In genomic region chr1:67700692-67701410, GRCh38 we compare ENCODE assay signal across 8 cellular contexts. TPM values are rescaled to one million over a fixed set of nuclear protein-coding genes. Genes with fewer than 3 reads are reported as not detected.
DNase-seq lines count a peak whose midpoint lies in the region; ATAC-seq and TF ChIP-seq lines count a peak whose summit lies in the region.

No MANE protein-coding gene starts in this region.

- peak; percentile 48 for ATAC-seq in HG02973 (IDR thresholded peaks at IDR 0.05; ENCODE audit: unreplicated experiment)
- ATAC-seq in activated T-cell treated with anti-CD3 and anti-CD28 coated beads, Interleukin-2, amount 50 U/mL, for 4 hours, result peak; percentile 78 to 79
- ATAC-seq in GM18867 (IDR thresholded peaks at IDR 0.05; ENCODE audit: unreplicated experiment), result no peak

- peak; percentile 18 for DNase-seq in activated T-cell treated with anti-CD3 and anti-CD28 coated beads, Interleukin-2, amount 50 U/mL, for 4 hours
- DNase-seq in kidney glomerular epithelial cell (lab: John Stamatoyannopoulos, UW) (peak; percentile 23), DMS79 treated with DMSO at 0.1 percent for 48 hours (lab: John Stamatoyannopoulos, UW) (no peak), pons (ENCODE audit: low spot score) (no peak), NCI-H524 treated with DMSO at 0.1 percent for 48 hours (lab: John Stamatoyannopoulos, UW) (no peak)

- peaks cover 6% of the 10 kb centered on the region for H3K4me1 Mint-ChIP-seq in activated T-cell treated with anti-CD3 and anti-CD28 coated beads, Interleukin-2, amount 50 U/mL, for 4 hours (ENCODE audit: low read depth)

- TF ChIP-seq CTCF in GM12874 (IDR thresholded peaks at IDR 0.05; ENCODE audit: insufficient read depth, low read depth, low read length), result peak; percentile 41

- H3K9me3 Mint-ChIP-seq in activated T-cell treated with anti-CD3 and anti-CD28 coated beads, Interleukin-2, amount 50 U/mL, for 4 hours, result no peaks in the 10 kb centered on the region

- H3K4me3 Mint-ChIP-seq in activated T-cell treated with anti-CD3 and anti-CD28 coated beads, Interleukin-2, amount 50 U/mL, for 4 hours, result no peak overlapping the region

- peaks cover 4% of the 10 kb centered on the region for H3K27me3 Mint-ChIP-seq in activated T-cell treated with anti-CD3 and anti-CD28 coated beads, Interleukin-2, amount 50 U/mL, for 4 hours (ENCODE audit: low read depth)

- no peaks in the 10 kb centered on the region for H3K36me3 Mint-ChIP-seq in activated T-cell treated with anti-CD3 and anti-CD28 coated beads, Interleukin-2, amount 50 U/mL, for 4 hours (ENCODE audit: insufficient read depth)

RNA-seq across cellular contexts. Expression of gene GADD45A, which starts 15.8 kb away (rescaled TPM):
- total RNA-seq in activated T-cell treated with anti-CD3 and anti-CD28 coated beads, Interleukin-2, amount 50 U/mL, for 4 hours, result 10 to 100 TPM; 49.7 to 91.5 (median 56.9) TPM

Comparison
In these comparisons a context has a peak if more than half of its experiments do, and no peak if none do; other contexts are left out.
1. DNase-seq: peak in activated T-cell treated with anti-CD3 and anti-CD28 coated beads, Interleukin-2, amount 50 U/mL, for 4 hours (single experiment) and kidney glomerular epithelial cell (single experiment); none in DMS79 treated with DMSO at 0.1 percent for 48 hours (single experiment), pons (single experiment) and NCI-H524 treated with DMSO at 0.1 percent for 48 hours (single experiment).